In genomic region chr3:62159056-62159455, GRCh38 we compare ENCODE assay signal across 24 cellular contexts.
DNase-seq lines count a peak whose midpoint lies in the region; ATAC-seq and TF ChIP-seq lines count a peak whose summit lies in the region.
"Had no signal": no experiment of that assay in that cellular context is flagged by ENCODE, and none has a peak within 500 bp of the region (broad histone marks: within the 10 kb centered on the region; RNA-seq: fewer than 3 reads in every experiment).

No MANE protein-coding gene starts in this region.

- 31 to 47% (median 41%) methylated on average over 3 of the region's 3 CpGs for WGBS in adrenal gland, 4 donors
- WGBS in esophagus, 2 donors: 73% methylated on average over 3 of the region's 3 CpGs
- 44 to 56% (median 49%) methylated on average over 3 of the region's 3 CpGs for WGBS in psoas muscle, 3 donors

- peak overlapping the region; percentile 67 to 91 (median 83) for H3K27ac ChIP-seq in adrenal gland
- H3K27ac ChIP-seq in esophagus (ENCODE audit: low read depth in 2 of 2, low read length in 1 of 2): peak overlapping the region; percentile 1 to 24
- H3K27ac ChIP-seq in psoas muscle: peak overlapping the region; percentile 86
- peak overlapping the region; percentile 81 to 84 for H3K27ac ChIP-seq in tibial artery
- H3K27ac ChIP-seq: neural progenitor cell, VCaP had no signal

- H3K36me3 ChIP-seq in adrenal gland (replicated peaks in 1 of 2) (no peaks in the 10 kb centered on the region), esophagus (ENCODE audit: control insufficient read depth in 2 of 2, insufficient read depth in 2 of 2, low read length in 1 of 2) (no peaks in the 10 kb centered on the region), psoas muscle (ENCODE audit: insufficient read depth in 1 of 2, low read depth in 1 of 2) (no peaks in the 10 kb centered on the region), tibial artery (peaks cover 0 to 5% (median 0%) of the 10 kb centered on the region in 3 donors)
- H3K36me3 ChIP-seq: neural progenitor cell had no signal

- H3K36me3 Mint-ChIP-seq in T-cell: no peaks in the 10 kb centered on the region
- H3K36me3 Mint-ChIP-seq: activated CD8-positive, alpha-beta memory T cell treated with anti-CD3 and anti-CD28 coated beads, Interleukin-2, amount 10 ng/mL, durations not matched to agents 7 days and 5 days; activated naive CD4-positive, alpha-beta T cell treated with anti-CD3 and anti-CD28 coated beads, Interleukin-2, amount 10 ng/mL, durations not matched to agents 7 days and 5 days; CD4-positive, alpha-beta memory T cell had no signal

- H3K4me3 ChIP-seq in adrenal gland (no peak overlapping the region), esophagus (ENCODE audit: low read depth in 1 of 2, low read length in 2 of 2) (no peak overlapping the region), psoas muscle (peak overlapping the region; percentile 45), tibial artery (no peak overlapping the region)
- H3K4me3 ChIP-seq: neural progenitor cell had no signal

- CTCF ChIA-PET in T-cell (lab: Charles Lee): no interaction called here

- H3K27me3 ChIP-seq in adrenal gland (no peaks in the 10 kb centered on the region), esophagus (ENCODE audit: control insufficient read depth in 1 of 2, insufficient read depth in 2 of 2, low read length in 2 of 2) (no peaks in the 10 kb centered on the region), psoas muscle (ENCODE audit: insufficient read depth in 3 of 3, low read length in 2 of 3) (no peaks in the 10 kb centered on the region), tibial artery (no peaks in the 10 kb centered on the region)
- H3K27me3 ChIP-seq: neural progenitor cell had no signal

- TF ChIP-seq CTCF in adrenal gland (IDR thresholded peaks at IDR 0.05) (no peak), psoas muscle (IDR thresholded peaks at IDR 0.05) (no peak), tibial artery (IDR thresholded peaks at IDR 0.05) (no peak)

- H3K4me1 ChIP-seq in adrenal gland (replicated peaks in 1 of 2): peaks cover 46 to 53% of the 10 kb centered on the region in 2 donors
- H3K4me1 ChIP-seq in esophagus (ENCODE audit: control insufficient read depth in 2 of 2, insufficient read depth in 2 of 2, low read length in 1 of 2): peaks cover 0 to 3% of the 10 kb centered on the region in 2 donors
- H3K4me1 ChIP-seq in psoas muscle: peaks cover 75% of the 10 kb centered on the region
- peaks cover 0 to 100% (median 59%) of the 10 kb centered on the region in 4 donors for H3K4me1 ChIP-seq in tibial artery
- H3K4me1 ChIP-seq: neural progenitor cell had no signal

- H3K4me3 Mint-ChIP-seq in T-cell: no peak overlapping the region
- H3K4me3 Mint-ChIP-seq: activated CD4-positive, alpha-beta T cell treated with anti-CD3 and anti-CD28 coated beads, Interleukin-2, amount 10 ng/mL, durations not matched to agents 7 days and 5 days; activated CD8-positive, alpha-beta memory T cell treated with anti-CD3 and anti-CD28 coated beads, Interleukin-2, amount 10 ng/mL, durations not matched to agents 7 days and 5 days; activated naive CD4-positive, alpha-beta T cell treated with anti-CD3 and anti-CD28 coated beads, Interleukin-2, amount 10 ng/mL, durations not matched to agents 7 days and 5 days; CD4-positive, alpha-beta memory T cell; neural progenitor cell; stimulated activated naive CD8-positive, alpha-beta T cell treated with anti-CD3 and anti-CD28 coated beads, Interleukin-15, amount 100 ng/mL, for 72 hours had no signal

- intact Hi-C loops in adrenal gland (cut with DNase I): no loop called here
- intact Hi-C loops in psoas muscle (cut with DNase I): loop anchor here (2.0 to 5.0 kb wide), 2 partner anchors 57 to 62 kb away; no protein-coding TSS in a partner anchor
- intact Hi-C loops in tibial artery (cut with DNase I; ENCODE audit: low total_unique reads): no loop called here

- POLR2A ChIA-PET in T-cell (lab: Charles Lee): no interaction called here

- TF ChIP-seq POLR2A in adrenal gland (IDR thresholded peaks at IDR 0.05): no peak

- no peak overlapping the region for H3K27ac Mint-ChIP-seq in T-cell
- H3K27ac Mint-ChIP-seq: activated CD4-positive, alpha-beta T cell treated with anti-CD3 and anti-CD28 coated beads, Interleukin-2, amount 10 ng/mL, durations not matched to agents 7 days and 5 days; activated CD8-positive, alpha-beta memory T cell treated with anti-CD3 and anti-CD28 coated beads, Interleukin-2, amount 10 ng/mL, durations not matched to agents 7 days and 5 days; activated naive CD4-positive, alpha-beta T cell treated with anti-CD3 and anti-CD28 coated beads, Interleukin-2, amount 10 ng/mL, durations not matched to agents 7 days and 5 days; CD4-positive, alpha-beta memory T cell; neural progenitor cell; progenitor cell of endocrine pancreas; stimulated activated naive CD8-positive, alpha-beta T cell treated with anti-CD3 and anti-CD28 coated beads, Interleukin-15, amount 100 ng/mL, for 72 hours had no signal

- peak in 6 of 7 donors; percentile 38 to 72 (median 44) for DNase-seq in adrenal gland
- DNase-seq in psoas muscle: no peak
- no peak for DNase-seq in tibial artery
- no peak for DNase-seq in NCI-H1930 (lab: John Stamatoyannopoulos, UW)
- DNase-seq in UCSD-AML1 (lab: John Stamatoyannopoulos, UW; ENCODE audit: unreplicated experiment): no peak
- DNase-seq in SW 1271 (lab: John Stamatoyannopoulos, UW): no peak
- DNase-seq in T-cell: no peak
- DNase-seq: activated CD4-positive, alpha-beta T cell treated with anti-CD3 and anti-CD28 coated beads, Interleukin-2, amount 10 ng/mL, durations not matched to agents 7 days and 5 days; activated CD8-positive, alpha-beta memory T cell treated with anti-CD3 and anti-CD28 coated beads, Interleukin-2, amount 10 ng/mL, durations not matched to agents 7 days and 5 days; activated naive CD4-positive, alpha-beta T cell treated with anti-CD3 and anti-CD28 coated beads, Interleukin-2, amount 10 ng/mL, durations not matched to agents 7 days and 5 days; CD4-positive, alpha-beta memory T cell; cerebellar nuclear complex; effector CD4-positive, alpha-beta T cell; erythroblast; HCEC 1CT; NCI-H2107; NCI-H446 treated with DMSO at 0.1 percent for 48 hours; OCI-M1; SIG-M5; stimulated activated naive CD8-positive, alpha-beta T cell treated with anti-CD3 and anti-CD28 coated beads, Interleukin-15, amount 100 ng/mL, for 72 hours had no signal

- H3K9me3 ChIP-seq in adrenal gland (replicated peaks in 1 of 3) (no peaks in the 10 kb centered on the region), esophagus (ENCODE audit: control insufficient read depth in 2 of 2, insufficient read depth in 1 of 2, low read depth in 1 of 2, low read length in 1 of 2) (no peaks in the 10 kb centered on the region), psoas muscle (no peaks in the 10 kb centered on the region), tibial artery (no peaks in the 10 kb centered on the region)

- H3K4me1 Mint-ChIP-seq in T-cell: no peaks in the 10 kb centered on the region
- H3K4me1 Mint-ChIP-seq: activated CD4-positive, alpha-beta T cell treated with anti-CD3 and anti-CD28 coated beads, Interleukin-2, amount 10 ng/mL, durations not matched to agents 7 days and 5 days; activated CD8-positive, alpha-beta memory T cell treated with anti-CD3 and anti-CD28 coated beads, Interleukin-2, amount 10 ng/mL, durations not matched to agents 7 days and 5 days; activated naive CD4-positive, alpha-beta T cell treated with anti-CD3 and anti-CD28 coated beads, Interleukin-2, amount 10 ng/mL, durations not matched to agents 7 days and 5 days; CD4-positive, alpha-beta memory T cell; stimulated activated naive CD8-positive, alpha-beta T cell treated with anti-CD3 and anti-CD28 coated beads, Interleukin-15, amount 100 ng/mL, for 72 hours had no signal

- ATAC-seq in psoas muscle (no peak), T-cell (replicated peaks in 1 of 4) (no peak)
- ATAC-seq: activated CD8-positive, alpha-beta memory T cell treated with anti-CD3 and anti-CD28 coated beads, Interleukin-2, amount 10 ng/mL, durations not matched to agents 7 days and 5 days; stimulated activated naive CD8-positive, alpha-beta T cell treated with anti-CD3 and anti-CD28 coated beads, Interleukin-15, amount 100 ng/mL, for 72 hours had no signal

- H3K27me3 Mint-ChIP-seq in T-cell: peaks cover 3 to 10% of the 10 kb centered on the region in 2 donors
- H3K27me3 Mint-ChIP-seq: activated CD8-positive, alpha-beta memory T cell treated with anti-CD3 and anti-CD28 coated beads, Interleukin-2, amount 10 ng/mL, durations not matched to agents 7 days and 5 days; activated naive CD4-positive, alpha-beta T cell treated with anti-CD3 and anti-CD28 coated beads, Interleukin-2, amount 10 ng/mL, durations not matched to agents 7 days and 5 days; CD4-positive, alpha-beta memory T cell; progenitor cell of endocrine pancreas; stimulated activated naive CD8-positive, alpha-beta T cell treated with anti-CD3 and anti-CD28 coated beads, Interleukin-15, amount 100 ng/mL, for 72 hours had no signal

- peaks cover 0 to 2% (median 0%) of the 10 kb centered on the region in 3 donors for H3K9me3 Mint-ChIP-seq in T-cell
- H3K9me3 Mint-ChIP-seq: activated CD4-positive, alpha-beta T cell treated with anti-CD3 and anti-CD28 coated beads, Interleukin-2, amount 10 ng/mL, durations not matched to agents 7 days and 5 days; activated naive CD4-positive, alpha-beta T cell treated with anti-CD3 and anti-CD28 coated beads, Interleukin-2, amount 10 ng/mL, durations not matched to agents 7 days and 5 days; neural progenitor cell; stimulated activated naive CD8-positive, alpha-beta T cell treated with anti-CD3 and anti-CD28 coated beads, Interleukin-15, amount 100 ng/mL, for 72 hours had no signal

Comparison
In these comparisons a context has a peak if more than half of its experiments do, and no peak if none do; other contexts are left out.
1. DNase-seq: peak in adrenal gland (6 of 7); none in psoas muscle (0 of 2), tibial artery (0 of 2), NCI-H1930 (0 of 2), UCSD-AML1 (single experiment), SW 1271 (0 of 2) and T-cell (0 of 34).
2. H3K27ac ChIP-seq: peak in every context shown above with its lines; median percentile 86 in psoas muscle; 83 in adrenal gland; 82 in tibial artery; 12 in esophagus.
3. intact Hi-C loops: an anchor here in psoas muscle (2.0 to 5.0 kb wide); none called in adrenal gland and tibial artery.